Comparison of ENCODE assay signal across 1 cellular context in the genomic region with DNA sequence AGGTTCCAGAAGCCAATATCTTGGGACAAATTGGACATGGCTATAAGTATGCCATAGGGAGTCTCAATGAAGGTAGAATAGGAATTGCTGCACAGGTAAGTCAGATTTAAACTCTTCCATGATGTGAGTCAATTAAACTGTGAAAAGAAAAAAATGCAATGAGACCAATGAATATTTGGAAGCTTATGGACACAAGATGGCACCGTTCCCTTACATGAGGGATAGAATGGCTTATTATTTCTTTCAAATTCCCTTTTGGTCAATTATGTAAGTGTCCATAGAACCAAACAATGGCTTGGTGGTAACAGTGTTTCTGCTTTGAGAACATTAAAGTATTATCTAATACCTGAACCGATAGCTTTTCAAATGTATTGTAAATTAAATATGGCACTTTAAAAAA.
TF ChIP-seq lines count a peak whose summit lies in the region.

No MANE protein-coding gene starts in this region.

TF ChIP-seq in HepG2, 621 proteins besides CTCF, POLR2A, EP300 and RAD21:
- TF ChIP-seq STAG1 (CRISPR knock-in tag; IDR thresholded peaks at IDR 0.05), result peak; percentile 41
- TF ChIP-seq ZNF530 (CRISPR knock-in tag; IDR thresholded peaks at IDR 0.05; ENCODE audit: low read depth), result no peak
